In the genomic region with DNA sequence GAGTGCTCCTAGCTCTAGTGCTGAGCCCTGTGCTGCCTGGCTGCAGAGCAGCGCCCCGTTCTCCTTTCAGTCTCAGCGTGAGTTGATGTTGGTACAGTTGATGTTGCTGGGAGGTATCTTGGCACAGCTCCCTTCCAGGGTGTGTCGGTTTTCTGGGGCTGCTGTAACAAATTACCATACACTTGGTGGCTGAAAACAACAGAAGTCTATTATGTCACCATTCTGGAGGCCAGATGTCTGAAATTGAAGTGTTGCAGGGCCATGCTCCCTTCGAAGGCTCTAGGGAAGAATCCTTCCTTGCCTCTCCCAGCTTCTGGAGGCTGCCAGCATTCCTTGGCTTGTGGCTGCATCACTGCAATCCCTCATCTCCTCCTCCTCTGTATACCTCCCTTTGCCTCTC, we compare ENCODE assay signal across 18 cellular contexts.
DNase-seq lines count a peak whose midpoint lies in the region; ATAC-seq and TF ChIP-seq lines count a peak whose summit lies in the region.
"Had no signal": no experiment of that assay in that cellular context is flagged by ENCODE, and none has a peak within 500 bp of the region (broad histone marks: within the 10 kb centered on the region; RNA-seq: fewer than 3 reads in every experiment).

No MANE protein-coding gene starts in this region.

- H3K4me1 Mint-ChIP-seq in endothelial cell (ENCODE audit: unreplicated experiment): peaks cover 31% of the 10 kb centered on the region

- no peak overlapping the region for H2AK5ac ChIP-seq in neuronal stem cell (ENCODE audit: low read depth, low read length)

- intact Hi-C loops in left ventricle myocardium superior (cut with micrococcal nuclease): no loop called here
- intact Hi-C loops in left cardiac atrium (cut with DNase I): no loop called here

- H3K9me3 Mint-ChIP-seq in endothelial cell (ENCODE audit: unreplicated experiment): no peaks in the 10 kb centered on the region
- H3K9me3 Mint-ChIP-seq: T-helper 1 cell treated with Interleukin-12 subunit alpha and Interleukin-12 subunit beta and Interleukin-4 antibody, amounts not matched to agents 30 μg/mL and 1 μg/mL, for 36 hours had no signal

- no peaks in the 10 kb centered on the region for H3K79me2 ChIP-seq in smooth muscle cell (ENCODE audit: low read depth)

- H3K4me1 ChIP-seq in neuronal stem cell (ENCODE audit: control insufficient read depth in 2 of 2, insufficient read depth in 1 of 2, low read depth in 1 of 2, low read length in 2 of 2) (peaks cover 3 to 13% of the 10 kb centered on the region in 2 donors), smooth muscle cell (ENCODE audit: low read depth) (peaks cover 15% of the 10 kb centered on the region)

- H3F3A ChIP-seq in smooth muscle cell (ENCODE audit: low read depth): peaks cover 4% of the 10 kb centered on the region

- H3K23ac ChIP-seq in neuronal stem cell (ENCODE audit: low read depth, low read length, poor library complexity): no peak overlapping the region

- no peak overlapping the region for H2AFZ ChIP-seq in neuronal stem cell (ENCODE audit: low read length)
- no peak overlapping the region for H2AFZ ChIP-seq in smooth muscle cell (ENCODE audit: low read depth)

- H3K4ac ChIP-seq in neuronal stem cell (ENCODE audit: low read length): no peak overlapping the region

- H3K36me3 Mint-ChIP-seq in endothelial cell (ENCODE audit: low read depth, unreplicated experiment): peaks cover 28% of the 10 kb centered on the region
- H3K36me3 Mint-ChIP-seq: CD8-positive, alpha-beta T cell had no signal

- no CpG with 5 or more reads among the region's 5 CpGs for WGBS in neuronal stem cell (ENCODE audit: extremely low coverage in 2 of 2, insufficient read length in 2 of 2, insufficient replicate concordance in 1 of 2), 2 donors
- WGBS in smooth muscle cell (ENCODE audit: low lambda C conversion rate): 93% methylated on average over 5 of the region's 5 CpGs

- peak overlapping the region; percentile 21 for H2BK5ac ChIP-seq in neuronal stem cell (ENCODE audit: low read length)

- no peak overlapping the region for H3K14ac ChIP-seq in neuronal stem cell (ENCODE audit: low read length)

- H3K9me3 ChIP-seq in neuronal stem cell (replicated peaks in 1 of 2; ENCODE audit: control insufficient read depth in 2 of 2, insufficient read depth in 1 of 2, low read depth in 1 of 2, low read length in 2 of 2) (peaks cover 5 to 7% of the 10 kb centered on the region in 2 donors), smooth muscle cell (replicated peaks; ENCODE audit: low read depth) (no peaks in the 10 kb centered on the region)

- H3K9ac ChIP-seq in neuronal stem cell (ENCODE audit: low read depth, low read length, poor library complexity): no peak overlapping the region
- H3K9ac ChIP-seq in smooth muscle cell (ENCODE audit: low read depth): no peak overlapping the region
- H3K9ac ChIP-seq: KMS-11 had no signal

- TF ChIP-seq CTCF in endothelial cell (IDR thresholded peaks at IDR 0.05; ENCODE audit: unreplicated experiment) (no peak), smooth muscle cell (IDR thresholded peaks at IDR 0.05; ENCODE audit: borderline replicate concordance, insufficient read depth, poor library complexity, severe bottlenecking) (no peak)

- H3K27me3 Mint-ChIP-seq in endothelial cell (ENCODE audit: unreplicated experiment): peaks cover 10% of the 10 kb centered on the region

- DNase-seq in left ventricle myocardium superior (peak; percentile 11), left cardiac atrium (no peak), NCI-H2171 (lab: John Stamatoyannopoulos, UW) (peak; percentile 79), endothelial cell (ENCODE audit: low spot score) (no peak), neuronal stem cell (ENCODE audit: low spot score) (no peak), smooth muscle cell (lab: John Stamatoyannopoulos, UW; ENCODE audit: unreplicated experiment) (no peak), RPMI8226 (no peak), HuH-7 (ENCODE audit: low spot score) (no peak)
- DNase-seq: CD8-positive, alpha-beta T cell; DMS79 treated with DMSO at 0.1 percent for 48 hours; H7; NCI-H1417 treated with DMSO at 0.1 percent for 48 hours; NCI-H2029; NCI-H774; OCI-M1 had no signal

- H2BK120ac ChIP-seq in neuronal stem cell (ENCODE audit: low read depth, low read length): no peak overlapping the region

- H3K4me3 Mint-ChIP-seq in endothelial cell (ENCODE audit: unreplicated experiment): no peak overlapping the region
- H3K4me3 Mint-ChIP-seq: CD8-positive, alpha-beta T cell; T-helper 1 cell treated with Interleukin-12 subunit alpha and Interleukin-12 subunit beta and Interleukin-4 antibody, amounts not matched to agents 30 μg/mL and 1 μg/mL, for 36 hours had no signal

- no peak overlapping the region for H2BK15ac ChIP-seq in neuronal stem cell (ENCODE audit: low read length)

- H3K79me1 ChIP-seq in neuronal stem cell (ENCODE audit: low read depth, low read length): no peaks in the 10 kb centered on the region

- H3K36me3 ChIP-seq in neuronal stem cell (replicated peaks in 1 of 2; ENCODE audit: control insufficient read depth in 2 of 2, insufficient read depth in 2 of 2, low read length in 2 of 2) (no peaks in the 10 kb centered on the region), smooth muscle cell (ENCODE audit: low read depth) (no peaks in the 10 kb centered on the region)

- peaks cover 0 to 1% (median 0%) of the 10 kb centered on the region in 3 experiments for H3K27me3 ChIP-seq in neuronal stem cell (ENCODE audit: control insufficient read depth in 3 of 3, insufficient read depth in 3 of 3, low read depth in 1 of 3, low read length in 3 of 3)
- no peaks in the 10 kb centered on the region for H3K27me3 ChIP-seq in smooth muscle cell (ENCODE audit: low read depth)

- peaks cover 56% of the 10 kb centered on the region for H4K20me1 ChIP-seq in smooth muscle cell (ENCODE audit: low read depth)

- no peak overlapping the region for H2BK12ac ChIP-seq in neuronal stem cell (ENCODE audit: low read length)

- H3K18ac ChIP-seq in neuronal stem cell (ENCODE audit: low read length): no peak overlapping the region

- H3K27ac ChIP-seq in neuronal stem cell (replicated peaks; ENCODE audit: low read length) (no peak overlapping the region), smooth muscle cell (ENCODE audit: low read depth) (no peak overlapping the region)
- H3K27ac ChIP-seq: KMS-11 had no signal

- no peak overlapping the region for H3K4me3 ChIP-seq in neuronal stem cell (ENCODE audit: low read length in 2 of 2)
- H3K4me3 ChIP-seq in smooth muscle cell: no peak overlapping the region

- H3K27ac Mint-ChIP-seq in endothelial cell (ENCODE audit: unreplicated experiment): peak overlapping the region; percentile 38
- H3K27ac Mint-ChIP-seq: CD8-positive, alpha-beta T cell; T-helper 1 cell treated with Interleukin-12 subunit alpha and Interleukin-12 subunit beta and Interleukin-4 antibody, amounts not matched to agents 30 μg/mL and 1 μg/mL, for 36 hours had no signal

- no peak overlapping the region for H4K91ac ChIP-seq in neuronal stem cell (ENCODE audit: low read depth, low read length, poor library complexity)

- H3K4me2 ChIP-seq in neuronal stem cell (ENCODE audit: insufficient read depth, low read length, poor library complexity, severe bottlenecking) (no peak overlapping the region), smooth muscle cell (no peak overlapping the region)
- H3K4me2 ChIP-seq: KMS-11 had no signal

- no peak overlapping the region for H4K8ac ChIP-seq in neuronal stem cell (ENCODE audit: low read depth, low read length)

- ATAC-seq in left ventricle myocardium superior (no peak), left cardiac atrium (no peak)
- ATAC-seq: CD8-positive, alpha-beta T cell; HepG2 had no signal

Comparison
In these comparisons a context has a peak if more than half of its experiments do, and no peak if none do; other contexts are left out.
1. DNase-seq: peak in left ventricle myocardium superior (single experiment) and NCI-H2171 (single experiment); none in left cardiac atrium (single experiment), endothelial cell (single experiment), neuronal stem cell (single experiment), smooth muscle cell (single experiment), RPMI8226 (single experiment) and HuH-7 (single experiment).